In the genomic region with DNA sequence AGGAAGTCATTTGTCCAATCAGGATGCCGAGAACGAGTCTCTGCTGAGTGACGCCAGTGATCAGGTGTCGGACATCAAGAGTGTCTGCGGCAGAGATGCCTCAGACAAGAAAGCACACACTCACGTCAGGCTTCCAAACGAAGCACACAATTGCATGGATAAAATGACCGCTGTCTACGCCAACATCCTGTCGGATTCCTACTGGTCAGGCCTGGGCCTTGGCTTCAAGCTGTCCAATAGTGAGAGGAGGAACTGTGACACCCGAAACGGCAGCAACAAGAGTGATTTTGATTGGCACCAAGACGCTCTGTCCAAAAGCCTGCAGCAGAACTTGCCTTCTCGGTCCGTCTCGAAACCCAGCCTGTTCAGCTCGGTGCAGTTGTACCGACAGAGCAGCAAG, we compare ENCODE assay signal across 32 cellular contexts.
"Had no signal": no experiment of that assay in that cellular context is flagged by ENCODE, and none has a peak within 500 bp of the region (broad histone marks: within the 10 kb centered on the region; RNA-seq: fewer than 3 reads in every experiment).

No MANE protein-coding gene starts in this region.

- H3K27ac ChIP-seq: brain microvascular endothelial cell, cardiac muscle cell, Peyer's patch, RWPE1, SK-N-MC had no signal

- H3K27me3 Mint-ChIP-seq: activated CD4-positive, alpha-beta T cell treated with anti-CD3 and anti-CD28 coated beads, Interleukin-2, amount 10 ng/mL, durations not matched to agents 24 days and 14 days; activated naive CD8-positive, alpha-beta T cell treated with anti-CD3 and anti-CD28 coated beads for 36 hours; activated T-helper 17 cell treated with anti-CD3 and anti-CD28 coated beads, Interleukin-2, amount 50 U/mL, for 72 hours had no signal

- ATAC-seq: activated CD8-positive, alpha-beta T cell treated with anti-CD3 and anti-CD28 coated beads for 36 hours; activated T-cell treated with anti-CD3 and anti-CD28 coated beads, Interleukin-2, amount 50 U/mL, for 72 hours; activated T-helper 17 cell treated with anti-CD3 and anti-CD28 coated beads, Interleukin-2, amount 50 U/mL, for 72 hours; PC-3 had no signal

- H3K9me3 Mint-ChIP-seq: activated CD4-positive, alpha-beta T cell treated with anti-CD3 and anti-CD28 coated beads, Interleukin-2, amount 10 ng/mL, durations not matched to agents 24 days and 14 days; activated CD8-positive, alpha-beta T cell treated with anti-CD3 and anti-CD28 coated beads for 36 hours; activated naive CD8-positive, alpha-beta T cell treated with anti-CD3 and anti-CD28 coated beads for 36 hours; activated T-helper 17 cell treated with anti-CD3 and anti-CD28 coated beads, Interleukin-2, amount 50 U/mL, for 72 hours; T-helper 2 cell treated with Interferon-gamma antibody and Interleukin-4, amounts not matched to agents 5 μg/mL and 100 μg/mL, for 36 hours had no signal

- H3K36me3 Mint-ChIP-seq: activated naive CD8-positive, alpha-beta T cell treated with anti-CD3 and anti-CD28 coated beads for 36 hours had no signal

- H3K36me3 ChIP-seq: brain microvascular endothelial cell, cardiac muscle cell, Peyer's patch had no signal

- H3K4me1 ChIP-seq: Peyer's patch had no signal

- H3K4me3 Mint-ChIP-seq: activated CD4-positive, alpha-beta T cell treated with anti-CD3 and anti-CD28 coated beads, Interleukin-2, amount 10 ng/mL, durations not matched to agents 24 days and 14 days; activated CD8-positive, alpha-beta T cell treated with anti-CD3 and anti-CD28 coated beads for 36 hours; activated naive CD8-positive, alpha-beta T cell treated with anti-CD3 and anti-CD28 coated beads for 36 hours; activated T-cell treated with anti-CD3 and anti-CD28 coated beads, Interleukin-2, amount 50 U/mL, for 72 hours; activated T-helper 17 cell treated with anti-CD3 and anti-CD28 coated beads, Interleukin-2, amount 50 U/mL, for 72 hours; central memory CD8-positive, alpha-beta T cell; T-helper 2 cell treated with Interferon-gamma antibody and Interleukin-4, amounts not matched to agents 5 μg/mL and 100 μg/mL, for 36 hours had no signal

- H3K27me3 ChIP-seq: brain microvascular endothelial cell, cardiac muscle cell, Peyer's patch had no signal

- H3K4me3 ChIP-seq: cardiac muscle cell, Peyer's patch, SK-N-MC had no signal

- DNase-seq: activated CD4-positive, alpha-beta T cell treated with anti-CD3 and anti-CD28 coated beads, Interleukin-2, amount 10 ng/mL, durations not matched to agents 24 days and 14 days; activated CD4-positive, alpha-beta T cell treated with anti-CD3 and anti-CD28 coated beads, Interleukin-2, amount 50 U/mL, for 4 hours; activated CD8-positive, alpha-beta T cell treated with anti-CD3 and anti-CD28 coated beads for 36 hours; activated effector memory CD4-positive, alpha-beta T cell treated with anti-CD3 and anti-CD28 coated beads, Interleukin-2, amount 50 U/mL, for 16 hours; activated naive CD4-positive, alpha-beta T cell; activated naive CD4-positive, alpha-beta T cell treated with anti-CD3 and anti-CD28 coated beads, Interleukin-2, amount 50 U/mL, for 16 hours; activated naive CD8-positive, alpha-beta T cell treated with anti-CD3 and anti-CD28 coated beads for 36 hours; activated T-cell treated with anti-CD3 and anti-CD28 coated beads, Interleukin-2, amount 50 U/mL, for 1 hour; activated T-cell treated with anti-CD3 and anti-CD28 coated beads, Interleukin-2, amount 50 U/mL, for 72 hours; amniotic stem cell; aorta; brain microvascular endothelial cell; Karpas-422; NCI-H1105; NCI-H1417 treated with DMSO at 0.1 percent for 48 hours; NCI-H1694; NCI-H1930; NCI-H2081 treated with DMSO at 0.1 percent for 48 hours; NCI-H510A; NCI-H526; NCI-H748 treated with DMSO at 0.1 percent for 48 hours; NK-92 treated with Interleukin-12 subunit alpha and Interleukin-12 subunit beta, amount 100 ng/mL, for 24 hours; PC-3; Peyer's patch; Right ventricle myocardium superior had no signal

- H3K9me3 ChIP-seq: Peyer's patch had no signal

- FAIRE-seq: TTC549 had no signal

- H3K27ac Mint-ChIP-seq: activated CD4-positive, alpha-beta T cell treated with anti-CD3 and anti-CD28 coated beads, Interleukin-2, amount 10 ng/mL, durations not matched to agents 24 days and 14 days; activated CD8-positive, alpha-beta T cell treated with anti-CD3 and anti-CD28 coated beads for 36 hours; activated naive CD8-positive, alpha-beta T cell treated with anti-CD3 and anti-CD28 coated beads for 36 hours; activated T-helper 17 cell treated with anti-CD3 and anti-CD28 coated beads, Interleukin-2, amount 50 U/mL, for 72 hours; T-helper 2 cell treated with Interferon-gamma antibody and Interleukin-4, amounts not matched to agents 5 μg/mL and 100 μg/mL, for 36 hours had no signal

- H3K4me1 Mint-ChIP-seq: activated naive CD8-positive, alpha-beta T cell treated with anti-CD3 and anti-CD28 coated beads for 36 hours; central memory CD8-positive, alpha-beta T cell had no signal
